In genomic region chr6:138645976-138646640, GRCh38 we compare ENCODE assay signal across 14 cellular contexts.
"Had no signal": no experiment of that assay in that cellular context is flagged by ENCODE, and none has a peak within 500 bp of the region (broad histone marks: within the 10 kb centered on the region; RNA-seq: fewer than 3 reads in every experiment).

No MANE protein-coding gene starts in this region.

- DNase-seq: activated CD4-positive, alpha-beta memory T cell treated with anti-CD3 and anti-CD28 coated beads for 36 hours; activated effector memory CD4-positive, alpha-beta T cell treated with Interleukin-2 at 50 U/mL for 16 hours; activated T-cell treated with anti-CD3 and anti-CD28 coated beads, Interleukin-2, amount 50 U/mL, for 24 hours; brain microvascular endothelial cell; cerebellar nuclear complex; effector memory CD8-positive, alpha-beta T cell; islet precursor cell; naive thymus-derived CD4-positive, alpha-beta T cell; retina; small intestine; stimulated activated CD4-positive, alpha-beta T cell treated with anti-CD3 and anti-CD28 coated beads, Interleukin-4, amount 100 ng/mL, for 4 hours; stimulated activated CD8-positive, alpha-beta memory T cell treated with anti-CD3 and anti-CD28 coated beads, Interleukin-4, amount 100 ng/mL, for 48 hours; stimulated activated naive CD4-positive, alpha-beta T cell treated with Interleukin-2 at 50 U/mL for 16 hours had no signal

- H3K4me3 ChIP-seq: lung had no signal

- ATAC-seq: effector memory CD8-positive, alpha-beta T cell; naive thymus-derived CD4-positive, alpha-beta T cell had no signal

- FAIRE-seq: small intestine had no signal
